In the genomic region with DNA sequence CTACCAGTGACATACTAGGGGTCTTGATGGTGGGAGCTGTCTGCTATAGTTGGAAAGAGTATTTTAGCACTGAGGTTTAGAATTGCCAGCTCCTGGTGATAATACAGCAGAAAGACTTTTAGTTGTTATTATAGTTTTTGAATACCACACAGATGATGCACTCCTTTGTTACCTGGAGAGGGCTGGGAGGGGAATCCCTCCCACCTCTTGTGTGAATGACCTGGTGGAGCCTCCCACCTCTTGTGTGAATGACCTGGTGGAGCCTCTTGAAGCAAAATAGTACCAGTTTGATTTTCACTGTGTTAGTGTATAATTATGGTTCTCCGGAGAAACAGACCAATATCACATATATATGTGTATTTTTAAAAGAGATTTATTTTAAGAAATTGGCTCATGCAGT, we compare ENCODE assay signal across 1 cellular context.
TF ChIP-seq lines count a peak whose summit lies in the region.

No MANE protein-coding gene starts in this region.

TF ChIP-seq in IMR-90, 13 proteins besides CTCF, POLR2A, EP300 and RAD21 (continued from another document):
- TF ChIP-seq CEBPB (IDR thresholded peaks at IDR 0.05; ENCODE audit: low read depth, low read length) = no peak
- TF ChIP-seq NFE2L2 (IDR thresholded peaks at IDR 0.05; ENCODE audit: low read depth, low read length) = no peak
- TF ChIP-seq RFX5 (IDR thresholded peaks at IDR 0.05; ENCODE audit: low read depth, low read length) = no peak
- TF ChIP-seq FOS (IDR thresholded peaks at IDR 0.05; ENCODE audit: low read depth, low read length) = no peak
- TF ChIP-seq MAZ (IDR thresholded peaks at IDR 0.05; ENCODE audit: borderline replicate concordance, low read depth, low read length) = no peak
- TF ChIP-seq, protein P1, sequence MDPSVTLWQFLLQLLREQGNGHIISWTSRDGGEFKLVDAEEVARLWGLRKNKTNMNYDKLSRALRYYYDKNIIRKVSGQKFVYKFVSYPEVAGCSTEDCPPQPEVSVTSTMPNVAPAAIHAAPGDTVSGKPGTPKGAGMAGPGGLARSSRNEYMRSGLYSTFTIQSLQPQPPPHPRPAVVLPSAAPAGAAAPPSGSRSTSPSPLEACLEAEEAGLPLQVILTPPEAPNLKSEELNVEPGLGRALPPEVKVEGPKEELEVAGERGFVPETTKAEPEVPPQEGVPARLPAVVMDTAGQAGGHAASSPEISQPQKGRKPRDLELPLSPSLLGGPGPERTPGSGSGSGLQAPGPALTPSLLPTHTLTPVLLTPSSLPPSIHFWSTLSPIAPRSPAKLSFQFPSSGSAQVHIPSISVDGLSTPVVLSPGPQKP (IDR thresholded peaks at IDR 0.05; ENCODE audit: borderline replicate concordance, low read depth, low read length) = no peak
- no peak for TF ChIP-seq MAFK (IDR thresholded peaks at IDR 0.05; ENCODE audit: low read depth, low read length)
- TF ChIP-seq, protein P2, sequence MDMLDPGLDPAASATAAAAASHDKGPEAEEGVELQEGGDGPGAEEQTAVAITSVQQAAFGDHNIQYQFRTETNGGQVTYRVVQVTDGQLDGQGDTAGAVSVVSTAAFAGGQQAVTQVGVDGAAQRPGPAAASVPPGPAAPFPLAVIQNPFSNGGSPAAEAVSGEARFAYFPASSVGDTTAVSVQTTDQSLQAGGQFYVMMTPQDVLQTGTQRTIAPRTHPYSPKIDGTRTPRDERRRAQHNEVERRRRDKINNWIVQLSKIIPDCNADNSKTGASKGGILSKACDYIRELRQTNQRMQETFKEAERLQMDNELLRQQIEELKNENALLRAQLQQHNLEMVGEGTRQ (IDR thresholded peaks at IDR 0.05; ENCODE audit: low read depth, low read length) = no peak
- no peak for TF ChIP-seq RCOR1 (IDR thresholded peaks at IDR 0.05; ENCODE audit: insufficient replicate concordance, low read length)
